ENCODE assay signal across 16 cellular contexts in genomic region chr1:13775916-13776315, GRCh38.
DNase-seq lines count a peak whose midpoint lies in the region; ATAC-seq and TF ChIP-seq lines count a peak whose summit lies in the region.
"Had no signal": no experiment of that assay in that cellular context is flagged by ENCODE, and none has a peak within 500 bp of the region (broad histone marks: within the 10 kb centered on the region; RNA-seq: fewer than 3 reads in every experiment).

No MANE protein-coding gene starts in this region.

- ATAC-seq in stimulated activated naive CD8-positive, alpha-beta T cell treated with anti-CD3 and anti-CD28 coated beads, Interleukin-15, Interleukin-2, amounts not matched to agents 100 U/mL and 50 U/mL, for 24 hours = no peak
- ATAC-seq in HG02885 (IDR thresholded peaks at IDR 0.05; ENCODE audit: poor library complexity, unreplicated experiment) = no peak
- ATAC-seq: GM23338 had no signal

- H3K4me3 ChIP-seq in AG10803 (ENCODE audit: low read length) = no peak overlapping the region
- no peak overlapping the region for H3K4me3 ChIP-seq in adrenal gland
- H3K4me3 ChIP-seq in foreskin fibroblast (ENCODE audit: low read depth in 1 of 2, low read length in 2 of 2) = no peak overlapping the region
- H3K4me3 ChIP-seq in vagina = no peak overlapping the region
- H3K4me3 ChIP-seq: GM23338 had no signal

- intact Hi-C loops in adrenal gland (cut with DNase I) = no loop called here
- intact Hi-C loops in vagina (cut with DNase I) = no loop called here

- H3K4me1 ChIP-seq in adrenal gland (replicated peaks in 1 of 2) (peaks cover 0 to 13% of the 10 kb centered on the region in 2 donors), vagina (peaks cover 46% of the 10 kb centered on the region)
- H3K4me1 ChIP-seq: BE2C had no signal

- H3K27ac ChIP-seq in adrenal gland = peak overlapping the region in 3 of 5 donors; percentile 28 to 37 (median 35)
- H3K27ac ChIP-seq in vagina = peak overlapping the region; percentile 75
- H3K27ac ChIP-seq: C4-2B had no signal

- DNase-seq in AG10803 (ENCODE audit: low read depth) (peak; percentile 56), adrenal gland (no peak), foreskin fibroblast (peak; percentile 55 to 75), vagina (ENCODE audit: extremely low spot score in 2 of 2) (no peak), EL (no peak)
- no peak for DNase-seq in stimulated activated naive CD8-positive, alpha-beta T cell treated with anti-CD3 and anti-CD28 coated beads, Interleukin-15, Interleukin-2, amounts not matched to agents 100 U/mL and 50 U/mL, for 24 hours
- DNase-seq: 8988T; BE2C; CD4-positive, alpha-beta memory T cell; DMS79; GF-D8; H7; KBM-7 had no signal

- H3K9me3 ChIP-seq in adrenal gland (replicated peaks in 1 of 3) (no peaks in the 10 kb centered on the region), vagina (no peaks in the 10 kb centered on the region)
- H3K9me3 ChIP-seq: BE2C had no signal

- TF ChIP-seq POLR2A in adrenal gland (IDR thresholded peaks at IDR 0.05) = no peak
- TF ChIP-seq POLR2A in vagina (IDR thresholded peaks at IDR 0.05) = no peak

- no peaks in the 10 kb centered on the region for H3K27me3 ChIP-seq in adrenal gland
- H3K27me3 ChIP-seq in vagina = no peaks in the 10 kb centered on the region
- H3K27me3 ChIP-seq: BE2C had no signal

- peaks cover 0 to 40% of the 10 kb centered on the region in 2 donors for H3K36me3 ChIP-seq in adrenal gland (replicated peaks in 1 of 2)
- peaks cover 0 to 42% of the 10 kb centered on the region in 2 donors for H3K36me3 ChIP-seq in vagina

- WGBS in adrenal gland, 4 donors = 88 to 92% (median 90%) methylated on average over 3 of the region's 3 CpGs

- TF ChIP-seq CTCF in AG10803 (conservative IDR thresholded peaks at IDR 0.05; ENCODE audit: low read length) (no peak), adrenal gland (IDR thresholded peaks at IDR 0.05) (no peak), foreskin fibroblast (IDR thresholded peaks at IDR 0.05; ENCODE audit: low read depth, low read length) (no peak), vagina (IDR thresholded peaks at IDR 0.05) (no peak)

Comparison
In these comparisons a context has a peak if more than half of its experiments do, and no peak if none do; other contexts are left out.
1. DNase-seq: peak in AG10803 (single experiment) and foreskin fibroblast (2 of 2); none in adrenal gland (0 of 7), vagina (0 of 2), stimulated activated naive CD8-positive, alpha-beta T cell treated with anti-CD3 and anti-CD28 coated beads, Interleukin-15, Interleukin-2, amounts not matched to agents 100 U/mL and 50 U/mL, for 24 hours (single experiment) and EL (single experiment).